Comparison of ENCODE assay signal across 11 cellular contexts in the genomic region with DNA sequence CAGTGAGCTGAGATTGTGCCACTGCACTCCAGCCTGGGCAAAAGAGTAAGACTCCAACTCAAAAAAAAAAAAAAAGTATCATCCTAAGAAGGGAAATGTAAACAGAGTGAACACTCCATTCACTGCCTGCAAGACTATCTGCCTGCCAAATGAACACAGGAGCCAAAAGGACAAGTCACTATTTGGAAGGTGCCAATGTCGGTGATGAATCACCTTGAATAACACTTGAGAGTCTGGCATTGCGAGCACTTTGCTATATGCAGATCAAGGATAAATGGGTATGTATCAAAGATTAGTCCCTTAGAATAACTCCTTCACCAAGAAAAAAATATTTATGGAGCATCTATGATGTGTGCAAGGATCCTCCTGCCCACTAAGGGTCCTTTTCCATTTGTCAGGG. TPM values are rescaled to one million over a fixed set of nuclear protein-coding genes. Genes with fewer than 3 reads are reported as not detected.
A peak's percentile ranks its signal among the peaks of the same experiment; 100 is the strongest.
DNase-seq lines count a peak whose midpoint lies in the region; ATAC-seq and TF ChIP-seq lines count a peak whose summit lies in the region.
"Had no signal": no experiment of that assay in that cellular context is flagged by ENCODE, and none has a peak within 500 bp of the region (broad histone marks: within the 10 kb centered on the region; RNA-seq: fewer than 3 reads in every experiment).

No MANE protein-coding gene starts in this region.

- ATAC-seq in Panc1, result peak; percentile 76
- peak; percentile 91 to 98 (median 94) for ATAC-seq in psoas muscle

- TF ChIP-seq POLR2A in esophagus squamous epithelium (IDR thresholded peaks at IDR 0.05), result no peak

- H3K4me3 ChIP-seq in Panc1 (ENCODE audit: low read depth in 2 of 2, low read length in 2 of 2) (no peak overlapping the region), esophagus squamous epithelium (no peak overlapping the region), psoas muscle (no peak overlapping the region)

- POLR2A ChIA-PET in Panc1 (lab: Charles Lee), result no interaction called here

- H3K4me3 Mint-ChIP-seq in immature natural killer cell, result no peak overlapping the region

- H3K4me1 ChIP-seq in Panc1 (ENCODE audit: control insufficient read depth, insufficient read depth, low read length) (peaks cover 21% of the 10 kb centered on the region), esophagus squamous epithelium (peaks cover 5 to 71% (median 59%) of the 10 kb centered on the region in 3 donors), psoas muscle (peaks cover 57% of the 10 kb centered on the region)

- in situ Hi-C loops in Panc1 (cut with HindIII; ENCODE audit: low pct_unique_long_range_greater_than_20kb, low sequenced_read_pairs), result no loop called here

- CTCF ChIA-PET in Panc1 (lab: Charles Lee), result interaction anchor here (0.7 kb wide), 1 partner anchor 543 kb away, joined by 3 read pairs; no protein-coding TSS in a partner anchor

- TF ChIP-seq CTCF in Panc1 (IDR thresholded peaks at IDR 0.05), result no peak
- no peak for TF ChIP-seq CTCF in esophagus squamous epithelium (IDR thresholded peaks at IDR 0.05)
- no peak for TF ChIP-seq CTCF in psoas muscle (IDR thresholded peaks at IDR 0.05)

- H3K36me3 Mint-ChIP-seq in immature natural killer cell, result peaks cover 2 to 12% (median 11%) of the 10 kb centered on the region in 3 donors

- H3K27me3 ChIP-seq in Panc1 (ENCODE audit: control insufficient read depth, insufficient read depth, low read length) (no peaks in the 10 kb centered on the region), esophagus squamous epithelium (no peaks in the 10 kb centered on the region), psoas muscle (ENCODE audit: insufficient read depth in 3 of 3, low read length in 2 of 3) (no peaks in the 10 kb centered on the region)

- no peak overlapping the region for H3K27ac ChIP-seq in Panc1 (ENCODE audit: low read length)
- peak overlapping the region in 3 of 4 donors; percentile 13 to 98 (median 70) for H3K27ac ChIP-seq in esophagus squamous epithelium
- peak overlapping the region; percentile 65 for H3K27ac ChIP-seq in psoas muscle

- H3K9me3 Mint-ChIP-seq in immature natural killer cell, result no peaks in the 10 kb centered on the region

- intact Hi-C loops in Panc1 (cut with micrococcal nuclease; ENCODE audit: unreplicated experiment) (no loop called here), esophagus squamous epithelium (cut with DNase I) (no loop called here), psoas muscle (cut with DNase I) (loop anchor here in 1 of 2 donors (5.0 kb wide), 1 partner anchor 39 kb away; no protein-coding TSS in a partner anchor)

- H3K27ac Mint-ChIP-seq in immature natural killer cell, result no peak overlapping the region

- BruUV-seq in Panc1 (replicated peaks; lab: Mats Ljungman, UMichigan), result no TSS peak

- H3K27me3 Mint-ChIP-seq in immature natural killer cell (ENCODE audit: low read depth in 3 of 3), result peaks cover 0 to 3% (median 0%) of the 10 kb centered on the region in 3 donors

- peaks cover 6% of the 10 kb centered on the region for H3K36me3 ChIP-seq in Panc1 (ENCODE audit: control insufficient read depth, insufficient read depth, low read length)
- H3K36me3 ChIP-seq in esophagus squamous epithelium, result peaks cover 0 to 32% (median 10%) of the 10 kb centered on the region in 3 donors
- H3K36me3 ChIP-seq in psoas muscle (ENCODE audit: insufficient read depth in 1 of 2, low read depth in 1 of 2), result peaks cover 9 to 34% of the 10 kb centered on the region in 2 donors

- H3K9me3 ChIP-seq in Panc1 (ENCODE audit: control insufficient read depth, insufficient read depth, low read depth, low read length) (no peaks in the 10 kb centered on the region), esophagus squamous epithelium (no peaks in the 10 kb centered on the region), psoas muscle (no peaks in the 10 kb centered on the region)

- WGBS in esophagus squamous epithelium, 2 donors, result 28 to 52% methylated on average over 2 of the region's 2 CpGs
- 26 to 34% (median 29%) methylated on average over 2 of the region's 2 CpGs for WGBS in psoas muscle, 3 donors

- DNase-seq in ELR (ENCODE audit: low read depth), result peak; percentile 72
- peak; percentile 56 for DNase-seq in Panc1 (ENCODE audit: low read depth, low spot score)
- no peak for DNase-seq in esophagus squamous epithelium (lab: John Stamatoyannopoulos, UW)
- DNase-seq in psoas muscle, result no peak
- DNase-seq in immature natural killer cell, result no peak
- DNase-seq in NCI-H2171 (lab: John Stamatoyannopoulos, UW), result no peak
- DNase-seq in HuH-7 (ENCODE audit: low spot score), result no peak
- no peak for DNase-seq in HK-2 (ENCODE audit: unreplicated experiment)
- DNase-seq: activated CD4-positive, alpha-beta T cell treated with anti-CD3 and anti-CD28 coated beads for 48 hours; hippocampal formation; MM.1S had no signal

- peaks cover 36 to 71% of the 10 kb centered on the region in 2 donors for H3K4me1 Mint-ChIP-seq in immature natural killer cell

RNA-seq across cellular contexts. Expression of a gene that starts 6.6 kb away (rescaled TPM):
- total RNA-seq in Panc1 (2021; ENCODE audit: unreplicated experiment) (126 TPM), esophagus squamous epithelium (100 to 1,000 TPM in 1 of 4 donors, 10 to 100 TPM in 3; 52.4 to 121 (median 88.3) TPM), psoas muscle (100 to 1,000 TPM; 109 to 185 (median 128) TPM)
- 162 TPM for polyA plus RNA-seq in Panc1 (2012; ENCODE audit: insufficient read length)
- polyA plus RNA-seq in psoas muscle (100 to 1,000 TPM in 2 of 3 donors, 10 to 100 TPM in 1; 89.9 to 134 (median 118) TPM), immature natural killer cell (10 to 100 TPM in 1 of 3 donors, 1 to 10 TPM in 2; 1.5 to 23.7 (median 8.0) TPM)

RNA-seq across cellular contexts. Expression of a gene that starts 47.9 kb away (rescaled TPM):
- total RNA-seq in Panc1 (2021; ENCODE audit: unreplicated experiment) (103 TPM), esophagus squamous epithelium (10 to 100 TPM; 18.7 to 38.0 (median 34.7) TPM), psoas muscle (10 to 100 TPM; 31.1 to 38.5 (median 35.1) TPM)
- 111 TPM for polyA plus RNA-seq in Panc1 (2012; ENCODE audit: insufficient read length)
- polyA plus RNA-seq in psoas muscle (10 to 100 TPM; 12.7 to 29.4 (median 18.9) TPM), immature natural killer cell (10 to 100 TPM; 18.6 to 44.1 (median 32.2) TPM)

RNA-seq across cellular contexts. Expression of a gene that starts 48.2 kb away (rescaled TPM):
- 90.1 TPM for total RNA-seq in Panc1 (2021; ENCODE audit: unreplicated experiment)
- 56.4 TPM for polyA plus RNA-seq in Panc1 (2012; ENCODE audit: insufficient read length)
- total RNA-seq in esophagus squamous epithelium, result 10 to 100 TPM; 25.4 to 48.3 (median 34.2) TPM
- 10 to 100 TPM; 19.9 to 35.8 (median 28.8) TPM for total RNA-seq in psoas muscle
- 100 to 1,000 TPM in 1 of 3 donors, 10 to 100 TPM in 2; 43.0 to 103 (median 43.7) TPM for polyA plus RNA-seq in psoas muscle
- polyA plus RNA-seq in immature natural killer cell, result 10 to 100 TPM in 2 of 3 donors, 1 to 10 TPM in 1; 9.1 to 21.8 (median 17.1) TPM

Comparison
In these comparisons a context has a peak if more than half of its experiments do, and no peak if none do; other contexts are left out.
1. DNase-seq: peak in ELR (single experiment) and Panc1 (single experiment); none in esophagus squamous epithelium (single experiment), psoas muscle (0 of 2), immature natural killer cell (0 of 3), NCI-H2171 (single experiment), HuH-7 (single experiment) and HK-2 (single experiment).